ENCODE assay signal across 25 cellular contexts in genomic region chr9:13904311-13904710, GRCh38.
"Had no signal": no experiment of that assay in that cellular context is flagged by ENCODE, and none has a peak within 500 bp of the region (broad histone marks: within the 10 kb centered on the region; RNA-seq: fewer than 3 reads in every experiment).

No MANE protein-coding gene starts in this region.

- H3K27me3 ChIP-seq: dorsolateral prefrontal cortex, gastrocnemius medialis, neural progenitor cell, right atrium auricular region, suprapubic skin had no signal

- DNase-seq: cerebellar nuclear complex; dorsolateral prefrontal cortex; effector CD4-positive, alpha-beta T cell; gastrocnemius medialis; head of caudate nucleus; kidney glomerular epithelial cell; mucosa of descending colon; naive B cell; stimulated activated CD4-positive, alpha-beta T cell treated with anti-CD3 and anti-CD28 coated beads, Interleukin-12 subunit alpha, Interleukin-12 subunit beta, amount 100 ng/mL, for 4 hours; stimulated activated CD4-positive, alpha-beta T cell treated with anti-CD3 and anti-CD28 coated beads, Interleukin-1b, Interleukin-23, amount 100 ng/mL, for 48 hours; stimulated activated CD4-positive, alpha-beta T cell treated with anti-CD3 and anti-CD28 coated beads, Interleukin-4, amount 100 ng/mL, for 1 hour; stimulated activated CD8-positive, alpha-beta memory T cell treated with anti-CD3 and anti-CD28 coated beads, Interleukin-4, amount 100 ng/mL, for 48 hours; stimulated activated naive CD4-positive, alpha-beta T cell; stimulated activated naive CD8-positive, alpha-beta T cell treated with anti-CD3 and anti-CD28 coated beads, Interleukin-15, amount 100 ng/mL, for 72 hours; trophoblast cell had no signal

- ATAC-seq: gastrocnemius medialis; mucosa of descending colon; natural killer cell treated with Interleukin-12 subunit alpha and Interleukin-12 subunit beta and Interleukin-15 and Interleukin-18, amount 100 ng/mL, for 72 hours; sciatic nerve; stimulated activated naive CD8-positive, alpha-beta T cell treated with anti-CD3 and anti-CD28 coated beads, Interleukin-15, amount 100 ng/mL, for 72 hours had no signal

- H3K4me1 Mint-ChIP-seq: memory B cell; naive B cell; stimulated activated naive CD8-positive, alpha-beta T cell treated with anti-CD3 and anti-CD28 coated beads, Interleukin-15, amount 100 ng/mL, for 72 hours had no signal

- H3K4me3 Mint-ChIP-seq: memory B cell; naive B cell; natural killer cell treated with Interleukin-12 subunit alpha and Interleukin-12 subunit beta and Interleukin-15 and Interleukin-18, amount 100 ng/mL, for 72 hours; neural progenitor cell; stimulated activated naive CD8-positive, alpha-beta T cell treated with anti-CD3 and anti-CD28 coated beads, Interleukin-15, amount 100 ng/mL, for 72 hours had no signal

- H3K9me3 ChIP-seq: gastrocnemius medialis, mucosa of descending colon, prostate gland, suprapubic skin had no signal

- H3K9me3 Mint-ChIP-seq: stimulated activated naive CD8-positive, alpha-beta T cell treated with anti-CD3 and anti-CD28 coated beads, Interleukin-15, amount 100 ng/mL, for 72 hours had no signal

- H3K4me3 ChIP-seq: dorsolateral prefrontal cortex, gastrocnemius medialis, lung, mucosa of descending colon, neural progenitor cell, prostate gland, right atrium auricular region, smooth muscle cell, suprapubic skin had no signal

- H3K27ac Mint-ChIP-seq: memory B cell; naive B cell; natural killer cell treated with Interleukin-12 subunit alpha and Interleukin-12 subunit beta and Interleukin-15 and Interleukin-18, amount 100 ng/mL, for 72 hours; neural progenitor cell; stimulated activated naive CD8-positive, alpha-beta T cell treated with anti-CD3 and anti-CD28 coated beads, Interleukin-15, amount 100 ng/mL, for 72 hours had no signal

- H3K27me3 Mint-ChIP-seq: memory B cell; naive B cell; natural killer cell treated with Interleukin-12 subunit alpha and Interleukin-12 subunit beta and Interleukin-15 and Interleukin-18, amount 100 ng/mL, for 72 hours; stimulated activated naive CD8-positive, alpha-beta T cell treated with anti-CD3 and anti-CD28 coated beads, Interleukin-15, amount 100 ng/mL, for 72 hours had no signal

- H3K36me3 ChIP-seq: gastrocnemius medialis, neural progenitor cell, prostate gland, right atrium auricular region, suprapubic skin had no signal

- H3K4me1 ChIP-seq: prostate gland had no signal

- H3K27ac ChIP-seq: dorsolateral prefrontal cortex, epithelial cell of prostate, gastrocnemius medialis, neural progenitor cell, prostate gland, right atrium auricular region, suprapubic skin had no signal

- H3K36me3 Mint-ChIP-seq: memory B cell; naive B cell; natural killer cell treated with Interleukin-12 subunit alpha and Interleukin-12 subunit beta and Interleukin-15 and Interleukin-18, amount 100 ng/mL, for 72 hours; neural progenitor cell had no signal
